Comparison of ENCODE assay signal across 1 cellular context in the genomic region with DNA sequence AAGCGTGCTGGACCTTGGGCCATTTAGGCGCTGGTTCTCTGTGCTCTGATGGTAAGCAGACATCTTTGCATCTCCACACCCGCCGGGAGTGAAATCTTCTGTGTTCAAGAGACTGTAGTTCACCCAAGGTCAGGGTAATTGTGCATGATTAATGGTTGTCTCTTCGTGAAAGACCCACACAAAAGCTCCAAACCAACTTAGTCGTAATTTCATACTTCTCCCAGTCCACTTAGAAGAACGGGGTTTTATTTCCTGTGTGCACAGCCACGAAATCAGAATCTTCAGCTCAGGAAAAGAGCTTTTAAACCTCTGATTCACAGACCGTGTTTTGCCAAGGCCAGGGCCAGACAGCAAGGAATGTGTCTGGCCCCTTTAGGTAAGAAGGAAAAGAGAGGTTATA.
TF ChIP-seq lines count a peak whose summit lies in the region.

No MANE protein-coding gene starts in this region.

TF ChIP-seq in K562, 482 proteins besides CTCF, POLR2A, EP300 and RAD21 (continued from another document):
- TF ChIP-seq MAZ (CRISPR knock-in tag; conservative IDR thresholded peaks at IDR 0.05 in 1 of 2, IDR thresholded peaks at IDR 0.05 in 1 of 2) (no peak), ARID1B (IDR thresholded peaks at IDR 0.05) (no peak)
